Comparison of ENCODE assay signal across 14 cellular contexts in genomic region chr16:69325784-69326171, GRCh38. TPM values are rescaled to one million over a fixed set of nuclear protein-coding genes. Genes with fewer than 3 reads are reported as not detected.
A peak's percentile ranks its signal among the peaks of the same experiment; 100 is the strongest.
DNase-seq lines count a peak whose midpoint lies in the region; ATAC-seq and TF ChIP-seq lines count a peak whose summit lies in the region.
"Had no signal": no experiment of that assay in that cellular context is flagged by ENCODE, and none has a peak within 500 bp of the region (broad histone marks: within the 10 kb centered on the region; RNA-seq: fewer than 3 reads in every experiment).

No MANE protein-coding gene starts in this region.

- H3K27me3 ChIP-seq in BLaER1: no peaks in the 10 kb centered on the region

- peaks cover 8% of the 10 kb centered on the region for H3K36me3 Mint-ChIP-seq in activated naive CD8-positive, alpha-beta T cell
- H3K36me3 Mint-ChIP-seq in natural killer cell: no peaks in the 10 kb centered on the region

- H3K27ac Mint-ChIP-seq in activated naive CD8-positive, alpha-beta T cell: peak overlapping the region; percentile 46
- H3K27ac Mint-ChIP-seq in natural killer cell: peak overlapping the region; percentile 41 to 45

- H3K27ac ChIP-seq in BLaER1 (peak overlapping the region; percentile 22), HEK293 (ENCODE audit: extremely low read depth, low read depth, low read length) (peak overlapping the region; percentile 38; the same call in 1 of the 2 replicates)

- H3K4me1 Mint-ChIP-seq in activated naive CD8-positive, alpha-beta T cell (ENCODE audit: low read depth): peaks cover 45% of the 10 kb centered on the region
- peaks cover 14 to 31% of the 10 kb centered on the region in 2 donors for H3K4me1 Mint-ChIP-seq in natural killer cell

- peaks cover 88% of the 10 kb centered on the region for H3K4me1 ChIP-seq in BLaER1
- H3K4me1 ChIP-seq in HEK293 (ENCODE audit: control insufficient read depth, insufficient read depth, low read length): peaks cover 8% of the 10 kb centered on the region

- TF ChIP-seq CTCF in HEK293 (tag by site-specific recombination; IDR thresholded peaks at IDR 0.05) (no peak), natural killer cell (IDR thresholded peaks at IDR 0.05) (no peak)

- POLR2A ChIA-PET in HEK293 (lab: Yijun Ruan, JAX): no interaction called here

- peak overlapping the region; percentile 96 for H3K4me2 ChIP-seq in BLaER1

- ATAC-seq in natural killer cell (no peak), GM21360 (IDR thresholded peaks at IDR 0.05; ENCODE audit: unreplicated experiment) (no peak)
- ATAC-seq: naive thymus-derived CD4-positive, alpha-beta T cell had no signal

- H3K9me3 Mint-ChIP-seq in activated naive CD8-positive, alpha-beta T cell (ENCODE audit: low read depth): no peaks in the 10 kb centered on the region
- H3K9me3 Mint-ChIP-seq in natural killer cell: no peaks in the 10 kb centered on the region
- H3K9me3 Mint-ChIP-seq: naive thymus-derived CD4-positive, alpha-beta T cell had no signal

- CTCF ChIA-PET in HEK293 (lab: Yijun Ruan, JAX): no interaction called here

- 0 out of 2 replicates have a peak overlapping the region, but pooled peaks have one; percentile 83 for H3K4me3 ChIP-seq in BLaER1
- H3K4me3 ChIP-seq in HEK293 (ENCODE audit: low read depth, low read length): no peak overlapping the region

- peaks cover 94% of the 10 kb centered on the region for H4K20me1 ChIP-seq in BLaER1

- H3K27me3 Mint-ChIP-seq in activated naive CD8-positive, alpha-beta T cell: no peaks in the 10 kb centered on the region
- no peaks in the 10 kb centered on the region for H3K27me3 Mint-ChIP-seq in natural killer cell (ENCODE audit: low read depth in 2 of 2)
- H3K27me3 Mint-ChIP-seq: naive thymus-derived CD4-positive, alpha-beta T cell had no signal

- no peak for DNase-seq in natural killer cell
- no peak for DNase-seq in kidney tubule cell (ENCODE audit: low spot score)
- no peak for DNase-seq in H4 (ENCODE audit: low spot score)
- no peak for DNase-seq in iPS-NIHi11 (ENCODE audit: low spot score)
- DNase-seq: activated CD4-positive, alpha-beta T cell treated with anti-CD3 and anti-CD28 coated beads, Interleukin-2, amount 50 U/mL, for 1 hour; amygdala; naive thymus-derived CD4-positive, alpha-beta T cell; NCI-H2081 had no signal

- intact Hi-C loops in natural killer cell (cut with micrococcal nuclease): loop anchor here (10.0 kb wide), 1 partner anchor 129 kb away; no protein-coding TSS in a partner anchor

- H3K9me3 ChIP-seq in BLaER1 (no peaks in the 10 kb centered on the region), HEK293 (ENCODE audit: control insufficient read depth, insufficient read depth, low read depth, low read length) (no peaks in the 10 kb centered on the region)

- peak overlapping the region; percentile 74 for H3K4me3 Mint-ChIP-seq in activated naive CD8-positive, alpha-beta T cell
- no peak overlapping the region for H3K4me3 Mint-ChIP-seq in natural killer cell

- H3K36me3 ChIP-seq in BLaER1 (peaks cover 83% of the 10 kb centered on the region), HEK293 (ENCODE audit: control insufficient read depth in 2 of 2, insufficient read depth in 1 of 2, low read length in 2 of 2) (peaks cover 25 to 84% of the 10 kb centered on the region in 2 experiments; a peak in 2 of 3 replicates)

- 0 out of 2 replicates have a peak overlapping the region, but pooled peaks have one; percentile 82 for H3K9ac ChIP-seq in BLaER1

TF ChIP-seq in HEK293, 187 proteins besides CTCF, POLR2A, EP300 and RAD21 (continues in another document):
- TF ChIP-seq GLI4 (tag by site-specific recombination; IDR thresholded peaks at IDR 0.05) (no peak), ZNF513 (tag by site-specific recombination; IDR thresholded peaks at IDR 0.05) (no peak), KLF7 (tag by site-specific recombination; IDR thresholded peaks at IDR 0.05; ENCODE audit: borderline replicate concordance) (no peak), ZNF692 (tag by site-specific recombination; IDR thresholded peaks at IDR 0.05) (no peak), ZNF704 (tag by site-specific recombination; IDR thresholded peaks at IDR 0.05) (no peak), ZFP3 (tag by site-specific recombination; IDR thresholded peaks at IDR 0.05; ENCODE audit: low read depth) (no peak), ZNF521 (tag by site-specific recombination; IDR thresholded peaks at IDR 0.05) (no peak), ZNF175 (tag by site-specific recombination; IDR thresholded peaks at IDR 0.05) (no peak), SETDB1 (IDR thresholded peaks at IDR 0.05; ENCODE audit: insufficient read length, low read length) (no peak), KLF16 (tag by site-specific recombination; IDR thresholded peaks at IDR 0.05) (no peak), RBAK (tag by site-specific recombination; IDR thresholded peaks at IDR 0.05) (no peak), ZNF426 (tag by site-specific recombination; IDR thresholded peaks at IDR 0.05) (no peak)
- TF ChIP-seq, protein P1, sequence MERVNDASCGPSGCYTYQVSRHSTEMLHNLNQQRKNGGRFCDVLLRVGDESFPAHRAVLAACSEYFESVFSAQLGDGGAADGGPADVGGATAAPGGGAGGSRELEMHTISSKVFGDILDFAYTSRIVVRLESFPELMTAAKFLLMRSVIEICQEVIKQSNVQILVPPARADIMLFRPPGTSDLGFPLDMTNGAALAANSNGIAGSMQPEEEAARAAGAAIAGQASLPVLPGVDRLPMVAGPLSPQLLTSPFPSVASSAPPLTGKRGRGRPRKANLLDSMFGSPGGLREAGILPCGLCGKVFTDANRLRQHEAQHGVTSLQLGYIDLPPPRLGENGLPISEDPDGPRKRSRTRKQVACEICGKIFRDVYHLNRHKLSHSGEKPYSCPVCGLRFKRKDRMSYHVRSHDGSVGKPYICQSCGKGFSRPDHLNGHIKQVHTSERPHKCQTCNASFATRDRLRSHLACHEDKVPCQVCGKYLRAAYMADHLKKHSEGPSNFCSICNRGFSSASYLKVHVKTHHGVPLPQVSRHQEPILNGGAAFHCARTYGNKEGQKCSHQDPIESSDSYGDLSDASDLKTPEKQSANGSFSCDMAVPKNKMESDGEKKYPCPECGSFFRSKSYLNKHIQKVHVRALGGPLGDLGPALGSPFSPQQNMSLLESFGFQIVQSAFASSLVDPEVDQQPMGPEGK (tag by site-specific recombination; IDR thresholded peaks at IDR 0.05): no peak
- TF ChIP-seq, protein P2, sequence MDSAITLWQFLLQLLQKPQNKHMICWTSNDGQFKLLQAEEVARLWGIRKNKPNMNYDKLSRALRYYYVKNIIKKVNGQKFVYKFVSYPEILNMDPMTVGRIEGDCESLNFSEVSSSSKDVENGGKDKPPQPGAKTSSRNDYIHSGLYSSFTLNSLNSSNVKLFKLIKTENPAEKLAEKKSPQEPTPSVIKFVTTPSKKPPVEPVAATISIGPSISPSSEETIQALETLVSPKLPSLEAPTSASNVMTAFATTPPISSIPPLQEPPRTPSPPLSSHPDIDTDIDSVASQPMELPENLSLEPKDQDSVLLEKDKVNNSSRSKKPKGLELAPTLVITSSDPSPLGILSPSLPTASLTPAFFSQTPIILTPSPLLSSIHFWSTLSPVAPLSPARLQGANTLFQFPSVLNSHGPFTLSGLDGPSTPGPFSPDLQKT (IDR thresholded peaks at IDR 0.05; ENCODE audit: borderline replicate concordance, low read depth, low read length): no peak

RNA-seq across cellular contexts. Expression of gene PDF, which starts 4.6 kb away (rescaled TPM):
- total RNA-seq in natural killer cell: 1 to 10 TPM; 3.0 to 5.7 (median 4.6) TPM
- 36.9 and 38.5 TPM in 2 replicates for total RNA-seq in H4 (2014; rRNA removed; shearing (Covaris generic))

RNA-seq across cellular contexts. Expression of gene COG8, which starts 13.6 kb away (rescaled TPM):
- 10 to 100 TPM; 26.3 to 34.6 (median 29.0) TPM for total RNA-seq in natural killer cell
- 28.8 and 30.8 TPM in 2 replicates for total RNA-seq in H4 (2014; rRNA removed; shearing (Covaris generic))

RNA-seq across cellular contexts. Expression of gene NIP7, which starts 13.8 kb away (rescaled TPM):
- 10 to 100 TPM; 33.7 to 41.8 (median 37.7) TPM for total RNA-seq in natural killer cell
- total RNA-seq in H4 (2014; rRNA removed; shearing (Covaris generic)): 28.9 and 44.9 TPM in 2 replicates

RNA-seq across cellular contexts. Expression of gene VPS4A, which starts 14.6 kb away (rescaled TPM):
- 10 to 100 TPM; 60.5 to 71.5 (median 62.5) TPM for total RNA-seq in natural killer cell
- 20.9 and 23.2 TPM in 2 replicates for total RNA-seq in H4 (2014; rRNA removed; shearing (Covaris generic))

RNA-seq across cellular contexts. Expression of gene TMED6, which starts 25.8 kb away (rescaled TPM):
- total RNA-seq in natural killer cell: 1 to 10 TPM; 1.4 to 1.8 (median 1.6) TPM
- not detected in 2 replicates for total RNA-seq in H4 (2014; rRNA removed; shearing (Covaris generic))
- total RNA-seq: dermis microvascular lymphatic vessel endothelial cell, kidney epithelial cell had no signal
